ENCODE assay signal across 1 cellular context in genomic region chr6:48102476-48103195, GRCh38.
TF ChIP-seq lines count a peak whose summit lies in the region.
"Not testable (repeated sequence)": the region's sequence is repeated elsewhere in the genome, so short reads cannot be mapped to it uniquely, and the experiment has no call there.

No MANE protein-coding gene starts in this region.

TF ChIP-seq in HepG2, 621 proteins besides CTCF, POLR2A, EP300 and RAD21 (continued from another document and continues in another):
- TF ChIP-seq ZBED4 (CRISPR knock-in tag; IDR thresholded peaks at IDR 0.05; ENCODE audit: borderline replicate concordance) = peak; percentile 63; the same call in 1 of the 2 replicates
- TF ChIP-seq JUN (CRISPR knock-in tag; IDR thresholded peaks at IDR 0.05) = 0 out of 2 replicates have a peak, but pooled peaks have one; percentile 54
- peak; percentile 57; the same call in 1 of the 2 replicates for TF ChIP-seq TAF1 (CRISPR knock-in tag; IDR thresholded peaks at IDR 0.05)
- TF ChIP-seq ZSCAN25 (CRISPR knock-in tag; IDR thresholded peaks at IDR 0.05) = peak; percentile 75; the same call in 1 of the 2 replicates
- not testable (repeated sequence) for TF ChIP-seq HNF1A (IDR thresholded peaks at IDR 0.05; ENCODE audit: low read depth); CBX2 (IDR thresholded peaks at IDR 0.05; ENCODE audit: low read depth, low read length)
- TF ChIP-seq HNF1A (CRISPR knock-in tag; IDR thresholded peaks at IDR 0.05; ENCODE audit: borderline replicate concordance) = peak; percentile 79
- TF ChIP-seq MYC (CRISPR knock-in tag; IDR thresholded peaks at IDR 0.05; ENCODE audit: borderline replicate concordance) = peak; percentile 49; the same call in 1 of the 2 replicates
- TF ChIP-seq YEATS2 (CRISPR knock-in tag; IDR thresholded peaks at IDR 0.05; ENCODE audit: borderline replicate concordance) = peak; percentile 15; the same call in 1 of the 2 replicates
- peak; percentile 62; the same call in 1 of the 2 replicates for TF ChIP-seq POGK (CRISPR knock-in tag; conservative IDR thresholded peaks at IDR 0.05)
- 0 out of 2 replicates have a peak, but pooled peaks have one; percentile 58 for TF ChIP-seq ZNF510 (CRISPR knock-in tag; IDR thresholded peaks at IDR 0.05; ENCODE audit: low read depth)
- TF ChIP-seq ZNF574 (CRISPR knock-in tag; IDR thresholded peaks at IDR 0.05) = peak; percentile 64
- peak; percentile 46 for TF ChIP-seq TEAD3 (CRISPR knock-in tag; optimal IDR thresholded peaks at IDR 0.05; ENCODE audit: borderline replicate concordance)
- TF ChIP-seq DR1 (CRISPR knock-in tag; IDR thresholded peaks at IDR 0.05) = 0 out of 2 replicates have a peak, but pooled peaks have one; percentile 33
- TF ChIP-seq ZNF772 (CRISPR knock-in tag; IDR thresholded peaks at IDR 0.05) = peak; percentile 39; the same call in 1 of the 2 replicates
- TF ChIP-seq ZNF276 (CRISPR knock-in tag; IDR thresholded peaks at IDR 0.05; ENCODE audit: low read depth) = peak; percentile 72; the same call in 1 of the 2 replicates
- TF ChIP-seq ISL2 (CRISPR knock-in tag; IDR thresholded peaks at IDR 0.05) = peak; percentile 45; the same call in 1 of the 2 replicates
- peak; percentile 81; the same call in 1 of the 2 replicates for TF ChIP-seq KMT2A (CRISPR knock-in tag; IDR thresholded peaks at IDR 0.05)
- TF ChIP-seq ZFX (CRISPR knock-in tag; IDR thresholded peaks at IDR 0.05; ENCODE audit: low read depth) = peak; percentile 52; the same call in 1 of the 2 replicates
- TF ChIP-seq RXRB (CRISPR knock-in tag; IDR thresholded peaks at IDR 0.05; ENCODE audit: borderline replicate concordance) = peak; percentile 53
- 0 out of 2 replicates have a peak, but pooled peaks have one; percentile 39 for TF ChIP-seq ZNF563 (CRISPR knock-in tag; IDR thresholded peaks at IDR 0.05)
- 0 out of 2 replicates have a peak, but pooled peaks have one; percentile 40 for TF ChIP-seq CBX2 (CRISPR knock-in tag; IDR thresholded peaks at IDR 0.05; ENCODE audit: low read depth)
- peak; percentile 74; the same call in 1 of the 2 replicates for TF ChIP-seq SP4 (CRISPR knock-in tag; IDR thresholded peaks at IDR 0.05)
- TF ChIP-seq ZNF407 (CRISPR knock-in tag; IDR thresholded peaks at IDR 0.05; ENCODE audit: not compliant biosample characterization) = peak; percentile 38
- TF ChIP-seq ZNF331 (CRISPR knock-in tag; IDR thresholded peaks at IDR 0.05) = peak; percentile 79; the same call in 1 of the 2 replicates
